8 cellular contexts compared by ENCODE assay signal in genomic region chr21:35189077-35189863, GRCh38.
DNase-seq lines count a peak whose midpoint lies in the region; ATAC-seq and TF ChIP-seq lines count a peak whose summit lies in the region.

No MANE protein-coding gene starts in this region.

- ATAC-seq in GM21447 (IDR thresholded peaks at IDR 0.05; ENCODE audit: unreplicated experiment) (peak; percentile 86), HG03571 (IDR thresholded peaks at IDR 0.05; ENCODE audit: unreplicated experiment) (peak; percentile 90)

- no peak for TF ChIP-seq CTCF in GM06990 (IDR thresholded peaks at IDR 0.05; ENCODE audit: insufficient read depth, low read length, poor library complexity, severe bottlenecking)

- no peaks in the 10 kb centered on the region for H3K27me3 ChIP-seq in GM06990 (replicated peaks; ENCODE audit: control insufficient read depth, insufficient read depth, low read length)

- peak overlapping the region; percentile 23 for H3K4me3 ChIP-seq in GM06990 (replicated peaks; ENCODE audit: low read depth, low read length)

- no peaks in the 10 kb centered on the region for H3K36me3 ChIP-seq in GM06990 (ENCODE audit: control insufficient read depth, insufficient read depth, low read length)

- DNase-seq in GM06990 (ENCODE audit: extremely low read depth, insufficient read length) (peak; percentile 66), left kidney (ENCODE audit: low read depth, low spot score) (peak; percentile 46), NCI-H2196 (lab: John Stamatoyannopoulos, UW; ENCODE audit: unreplicated experiment) (no peak), OCI-M2 (lab: John Stamatoyannopoulos, UW; ENCODE audit: unreplicated experiment) (no peak), AML-193 (lab: John Stamatoyannopoulos, UW) (no peak)
- no peak for DNase-seq in activated naive CD4-positive, alpha-beta T cell (lab: John Stamatoyannopoulos, UW)

Comparison
In these comparisons a context has a peak if more than half of its experiments do, and no peak if none do; other contexts are left out.
1. DNase-seq: peak in GM06990 (single experiment) and left kidney (single experiment); none in activated naive CD4-positive, alpha-beta T cell (0 of 4), NCI-H2196 (single experiment), OCI-M2 (single experiment) and AML-193 (0 of 2).